ENCODE assay signal across 8 cellular contexts in genomic region chr10:133329401-133330202, GRCh38. TPM values are rescaled to one million over a fixed set of nuclear protein-coding genes. Genes with fewer than 3 reads are reported as not detected.
DNase-seq lines count a peak whose midpoint lies in the region; ATAC-seq and TF ChIP-seq lines count a peak whose summit lies in the region.

No MANE protein-coding gene starts in this region.

- CTCF ChIA-PET in CD8-positive, alpha-beta T cell (lab: Charles Lee) = interaction anchor here (0.6 to 3.5 kb wide), 51 partner anchors 9 to 466 kb away, joined by 3 to 28 read pairs (median 4); partner anchors contain the start of genes ECHS1 and PRAP1

- intact Hi-C loops in CD8-positive, alpha-beta T cell (cut with DNase I, micrococcal nuclease) = loop anchor here (1.0 to 5.0 kb wide), 5 partner anchors 27 to 191 kb away; partner anchors contain the start of gene MTG1 (in 1 of the 2)

- H3K27me3 Mint-ChIP-seq in CD8-positive, alpha-beta T cell (ENCODE audit: low read depth) = peaks cover 28% of the 10 kb centered on the region
- peaks cover 87% of the 10 kb centered on the region for H3K27me3 Mint-ChIP-seq in endodermal cell (ENCODE audit: insufficient read depth)

- WGBS in endodermal cell (ENCODE audit: insufficient coverage in 1 of 2, insufficient read length in 1 of 2), 2 experiments = 9 to 12% methylated on average over 33 to 37 of the region's 37 CpGs

- no peaks in the 10 kb centered on the region for H3K9me3 ChIP-seq in CD8-positive, alpha-beta T cell (ENCODE audit: low read length)
- H3K9me3 ChIP-seq in endodermal cell (ENCODE audit: control insufficient read depth, low read length) (no peaks in the 10 kb centered on the region), mucosa of rectum (ENCODE audit: control insufficient read depth in 2 of 2, low read length in 2 of 2) (no peaks in the 10 kb centered on the region)

- H3K9me3 Mint-ChIP-seq in CD8-positive, alpha-beta T cell = no peaks in the 10 kb centered on the region
- peaks cover 5% of the 10 kb centered on the region for H3K9me3 Mint-ChIP-seq in endodermal cell

- peak overlapping the region; percentile 4 for H3K4me3 ChIP-seq in CD8-positive, alpha-beta T cell (ENCODE audit: low read depth, low read length)
- H3K4me3 ChIP-seq in endodermal cell (ENCODE audit: low read length) (no peak overlapping the region), mucosa of rectum (ENCODE audit: low read length in 2 of 2) (peak overlapping the region; percentile 27 to 37)

- no peak overlapping the region for H3K4me3 Mint-ChIP-seq in CD8-positive, alpha-beta T cell
- peak overlapping the region; percentile 25 for H3K4me3 Mint-ChIP-seq in endodermal cell

- peaks cover 23% of the 10 kb centered on the region for H3K27me3 ChIP-seq in CD8-positive, alpha-beta T cell (ENCODE audit: insufficient read depth, low read length)
- H3K27me3 ChIP-seq in endodermal cell (ENCODE audit: control insufficient read depth, insufficient read depth, low read length, poor library complexity, severe bottlenecking) (peaks cover 95% of the 10 kb centered on the region), mucosa of rectum (ENCODE audit: control insufficient read depth in 2 of 2, insufficient read depth in 2 of 2, low read length in 2 of 2) (peaks cover 46 to 68% of the 10 kb centered on the region in 2 donors)

- H3K36me3 ChIP-seq in CD8-positive, alpha-beta T cell (ENCODE audit: insufficient read depth, low read length) = no peaks in the 10 kb centered on the region
- H3K36me3 ChIP-seq in endodermal cell (ENCODE audit: control insufficient read depth, insufficient read depth, low read length) (no peaks in the 10 kb centered on the region), mucosa of rectum (ENCODE audit: control insufficient read depth in 2 of 2, insufficient read depth in 2 of 2, low read length in 2 of 2) (no peaks in the 10 kb centered on the region)

- DNase-seq in CD8-positive, alpha-beta T cell = peak; percentile 75 to 94 (median 86)
- DNase-seq in NOMO-1 treated with DMSO at 0.1 percent for 48 hours (lab: John Stamatoyannopoulos, UW; ENCODE audit: unreplicated experiment) (peak; percentile 73), endodermal cell (peak; percentile 95)
- peak; percentile 62 to 89 (median 80) for DNase-seq in activated CD8-positive, alpha-beta memory T cell treated with anti-CD3 and anti-CD28 coated beads for 48 hours (ENCODE audit: low read depth in 2 of 3, low spot score in 2 of 3)
- peak; percentile 95 for DNase-seq in stimulated activated CD8-positive, alpha-beta memory T cell treated with anti-CD3 and anti-CD28 coated beads, Interleukin-4, amount 100 ng/mL, for 48 hours

- peak; percentile 96 for TF ChIP-seq CTCF in CD8-positive, alpha-beta T cell (IDR thresholded peaks at IDR 0.05)
- peak; percentile 99 for TF ChIP-seq CTCF in endodermal cell (conservative IDR thresholded peaks at IDR 0.05)

- POLR2A ChIA-PET in CD8-positive, alpha-beta T cell (lab: Charles Lee) = interaction anchor here (1.3 kb wide), 1 partner anchor 71 kb away, joined by 3 read pairs; no protein-coding TSS in a partner anchor

- peak; percentile 81 for ATAC-seq in CD8-positive, alpha-beta T cell
- peak; percentile 88 for ATAC-seq in GM19372 (IDR thresholded peaks at IDR 0.05; ENCODE audit: low read depth, unreplicated experiment)
- peak; percentile 71 for ATAC-seq in HG03521 (IDR thresholded peaks at IDR 0.05; ENCODE audit: unreplicated experiment)

- peaks cover 14% of the 10 kb centered on the region for H3K4me1 ChIP-seq in CD8-positive, alpha-beta T cell (ENCODE audit: insufficient read depth, low read length)
- H3K4me1 ChIP-seq in endodermal cell (ENCODE audit: control insufficient read depth, insufficient read depth, low read length) (no peaks in the 10 kb centered on the region), mucosa of rectum (ENCODE audit: control insufficient read depth in 2 of 2, insufficient read depth in 2 of 2, low read length in 2 of 2) (peaks cover 2 to 11% of the 10 kb centered on the region in 2 donors)

- H3K4me1 Mint-ChIP-seq in CD8-positive, alpha-beta T cell (ENCODE audit: low read depth) = peaks cover 9% of the 10 kb centered on the region
- H3K4me1 Mint-ChIP-seq in endodermal cell = peaks cover 8% of the 10 kb centered on the region

- H3K27ac Mint-ChIP-seq in CD8-positive, alpha-beta T cell = no peak overlapping the region
- H3K27ac Mint-ChIP-seq in endodermal cell = peak overlapping the region; percentile 58

- H3K27ac ChIP-seq in CD8-positive, alpha-beta T cell (ENCODE audit: low read depth, low read length) = no peak overlapping the region
- H3K27ac ChIP-seq in endodermal cell (ENCODE audit: low read depth, low read length) (no peak overlapping the region), mucosa of rectum (ENCODE audit: low read depth in 2 of 2, low read length in 2 of 2) (no peak overlapping the region)

- H3K9ac ChIP-seq in endodermal cell (ENCODE audit: extremely low read depth, low read length, poor library complexity, severe bottlenecking) = peak overlapping the region; percentile 3
- no peak overlapping the region for H3K9ac ChIP-seq in mucosa of rectum (ENCODE audit: low read depth in 1 of 2, low read length in 2 of 2)

- no peaks in the 10 kb centered on the region for H3K36me3 Mint-ChIP-seq in CD8-positive, alpha-beta T cell
- no peaks in the 10 kb centered on the region for H3K36me3 Mint-ChIP-seq in endodermal cell (ENCODE audit: low read depth)

RNA-seq across cellular contexts. Expression of gene CALY, which starts 7.1 kb away (rescaled TPM):
- 1 to 10 TPM; 1.2 to 1.4 TPM for total RNA-seq in CD8-positive, alpha-beta T cell
- 1 to 10 TPM in 1 of 2 donors, under 1 TPM in 1; 0.75 to 1.3 TPM for total RNA-seq in endodermal cell
- 1.5 TPM for polyA plus RNA-seq in endodermal cell (2013, experiment 1 of 2)
- polyA plus RNA-seq in endodermal cell (2013, experiment 2 of 2) = 1.4 TPM

RNA-seq across cellular contexts. Expression of gene PRAP1, which starts 17.6 kb away (rescaled TPM):
- total RNA-seq in CD8-positive, alpha-beta T cell = not detected
- not detected for total RNA-seq in endodermal cell
- not detected for polyA plus RNA-seq in endodermal cell (2013, experiment 1 of 2)
- not detected for polyA plus RNA-seq in endodermal cell (2013, experiment 2 of 2)

RNA-seq across cellular contexts. Expression of gene ZNF511, which starts 20.9 kb away (rescaled TPM):
- 10 to 100 TPM; 36.5 to 38.8 TPM for total RNA-seq in CD8-positive, alpha-beta T cell
- 10 to 100 TPM; 48.1 to 57.6 TPM for total RNA-seq in endodermal cell
- 30.8 TPM for polyA plus RNA-seq in endodermal cell (2013, experiment 1 of 2)
- polyA plus RNA-seq in endodermal cell (2013, experiment 2 of 2) = 30.8 TPM

RNA-seq across cellular contexts. Expression of gene TUBGCP2, which starts 20.9 kb away (rescaled TPM):
- 10 to 100 TPM; 74.4 to 79.1 TPM for total RNA-seq in CD8-positive, alpha-beta T cell
- 10 to 100 TPM; 52.8 to 63.0 TPM for total RNA-seq in endodermal cell
- polyA plus RNA-seq in endodermal cell (2013, experiment 1 of 2) = 51.3 TPM
- polyA plus RNA-seq in endodermal cell (2013, experiment 2 of 2) = 46.4 TPM

RNA-seq across cellular contexts. Expression of gene FUOM, which starts 28.2 kb away (rescaled TPM):
- 1 to 10 TPM; 7.9 to 10.0 TPM for total RNA-seq in CD8-positive, alpha-beta T cell
- 10 to 100 TPM; 81.0 to 83.9 TPM for total RNA-seq in endodermal cell
- 25.6 TPM for polyA plus RNA-seq in endodermal cell (2013, experiment 1 of 2)
- 26.4 TPM for polyA plus RNA-seq in endodermal cell (2013, experiment 2 of 2)
